9 cellular contexts compared by ENCODE assay signal in the genomic region with DNA sequence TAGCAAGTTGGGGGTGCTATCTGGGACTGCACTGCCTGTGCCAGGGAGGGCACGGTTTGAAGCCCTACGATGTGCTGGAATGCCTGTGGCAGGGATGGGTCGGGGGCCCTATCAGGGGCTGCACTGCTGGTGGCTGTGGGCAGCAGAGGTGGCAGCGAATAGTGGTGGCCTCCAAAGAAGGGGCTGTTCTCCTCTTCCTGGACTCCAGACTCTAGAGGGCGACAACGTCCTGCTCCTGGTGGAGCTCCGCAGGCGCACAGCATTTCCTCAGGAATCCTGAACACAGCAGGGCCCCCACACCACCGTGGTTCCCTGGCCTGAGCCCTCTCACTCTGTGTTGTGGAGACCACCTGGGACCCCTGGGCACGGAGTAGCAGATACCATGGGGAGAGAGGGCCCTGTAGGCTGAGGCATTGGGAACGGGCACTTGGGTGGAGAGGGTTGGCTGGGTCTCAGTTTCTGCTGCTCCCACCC.
DNase-seq lines count a peak whose midpoint lies in the region; ATAC-seq and TF ChIP-seq lines count a peak whose summit lies in the region.
"Had no signal": no experiment of that assay in that cellular context is flagged by ENCODE, and none has a peak within 500 bp of the region (broad histone marks: within the 10 kb centered on the region; RNA-seq: fewer than 3 reads in every experiment).

No MANE protein-coding gene starts in this region.

- H3K4me1 ChIP-seq in right atrium auricular region (no peaks in the 10 kb centered on the region), RWPE2 (ENCODE audit: insufficient read depth, poor library complexity, severe bottlenecking) (no peaks in the 10 kb centered on the region), upper lobe of right lung (no peaks in the 10 kb centered on the region)

- no peak overlapping the region for H3K4me3 ChIP-seq in right atrium auricular region
- no peak overlapping the region for H3K4me3 ChIP-seq in RWPE2 (ENCODE audit: severe bottlenecking)
- H3K4me3 ChIP-seq in upper lobe of right lung, result no peak overlapping the region

- ATAC-seq in Right ventricle myocardium inferior (peak; percentile 44), RWPE2 (ENCODE audit: low read depth) (peak; percentile 41; the same call in 1 of the 3 replicates), left cardiac atrium (peak; percentile 58 to 68), upper lobe of right lung (peak; percentile 86)

- H3K9me3 ChIP-seq in right atrium auricular region (no peaks in the 10 kb centered on the region), RWPE2 (ENCODE audit: severe bottlenecking) (no peaks in the 10 kb centered on the region), upper lobe of right lung (no peaks in the 10 kb centered on the region)

- no peak for DNase-seq in Right ventricle myocardium inferior (ENCODE audit: missing footprints)
- no peak for DNase-seq in right atrium auricular region (ENCODE audit: low spot score)
- DNase-seq in RWPE2 (ENCODE audit: low spot score), result no peak
- DNase-seq in left cardiac atrium, result no peak
- DNase-seq in upper lobe of right lung, result peak; percentile 69
- DNase-seq in NCI-H510A treated with DMSO at 0.1 percent for 48 hours (lab: John Stamatoyannopoulos, UW), result no peak
- no peak for DNase-seq in activated gamma-delta T cell treated with Interleukin-2 at 50 U/mL for 16 hours
- DNase-seq in stimulated activated CD4-positive, alpha-beta T cell treated with anti-CD3 and anti-CD28 coated beads, Interleukin-4, amount 100 ng/mL, for 1 hour, result no peak
- DNase-seq: NCI-H1417 treated with DMSO at 0.1 percent for 48 hours had no signal

- H3K27ac ChIP-seq in right atrium auricular region (no peak overlapping the region), RWPE2 (ENCODE audit: poor library complexity, severe bottlenecking) (no peak overlapping the region), upper lobe of right lung (no peak overlapping the region)

- TF ChIP-seq CTCF in right atrium auricular region (IDR thresholded peaks at IDR 0.05), result peak in 1 of 2 donors; percentile 53
- peak; percentile 27 for TF ChIP-seq CTCF in RWPE2 (IDR thresholded peaks at IDR 0.05; ENCODE audit: poor library complexity, severe bottlenecking)
- peak; percentile 37 for TF ChIP-seq CTCF in upper lobe of right lung (IDR thresholded peaks at IDR 0.05)

- intact Hi-C loops in Right ventricle myocardium inferior (cut with DNase I), result loop anchor here (5.0 kb wide), 1 partner anchor 157 kb away; no protein-coding TSS in a partner anchor
- intact Hi-C loops in left cardiac atrium (cut with DNase I), result loop anchor here (5.0 to 10.0 kb wide), 2 partner anchors 149 to 152 kb away; no protein-coding TSS in a partner anchor
- intact Hi-C loops in upper lobe of right lung (cut with DNase I), result no loop called here

- no peaks in the 10 kb centered on the region for H3K27me3 ChIP-seq in right atrium auricular region
- H3K27me3 ChIP-seq in RWPE2 (ENCODE audit: insufficient read depth, poor library complexity, severe bottlenecking), result no peaks in the 10 kb centered on the region
- H3K27me3 ChIP-seq in upper lobe of right lung, result no peaks in the 10 kb centered on the region

- H3K36me3 ChIP-seq in right atrium auricular region (no peaks in the 10 kb centered on the region), RWPE2 (ENCODE audit: low read depth) (no peaks in the 10 kb centered on the region), upper lobe of right lung (no peaks in the 10 kb centered on the region)
